8 cellular contexts compared by ENCODE assay signal in genomic region chr3:195907730-195908438, GRCh38. TPM values are rescaled to one million over a fixed set of nuclear protein-coding genes. Genes with fewer than 3 reads are reported as not detected.
A peak's percentile ranks its signal among the peaks of the same experiment; 100 is the strongest.
DNase-seq lines count a peak whose midpoint lies in the region; ATAC-seq and TF ChIP-seq lines count a peak whose summit lies in the region.

No MANE protein-coding gene starts in this region.

- peak overlapping the region; percentile 29 for H3K27ac ChIP-seq in osteoblast (ENCODE audit: low read depth, low read length)

- peaks cover 26% of the 10 kb centered on the region for H3K4me1 ChIP-seq in osteoblast (ENCODE audit: insufficient read depth, low read length)

- in situ Hi-C loops in GM13977 (cut with MboI; ENCODE audit: low pct_unique_long_range_greater_than_20kb, low sequenced_read_pairs, unreplicated experiment) = no loop called here

- peak overlapping the region; percentile 96 for H3K4me2 ChIP-seq in osteoblast (ENCODE audit: insufficient read depth, low read length)

- peak; percentile 27 for ATAC-seq in HG03060 (IDR thresholded peaks at IDR 0.05; ENCODE audit: low read depth, unreplicated experiment)

- TF ChIP-seq CTCF in GM13977 (IDR thresholded peaks at IDR 0.05; ENCODE audit: extremely low read depth, insufficient read depth, missing control alignments) (no peak), fibroblast of mammary gland (conservative IDR thresholded peaks at IDR 0.05; ENCODE audit: control insufficient read depth, insufficient read depth, low read depth, low read length) (no peak), osteoblast (IDR thresholded peaks at IDR 0.05; ENCODE audit: extremely low read depth, low read depth, low read length) (no peak)

- no peaks in the 10 kb centered on the region for H3K36me3 ChIP-seq in osteoblast (ENCODE audit: insufficient read depth, low read length)

- DNase-seq in GM13977 (ENCODE audit: low spot score) (peak; percentile 67), NOMO-1 treated with dmso at 0.1 percent for 144 hours (lab: John Stamatoyannopoulos, UW; ENCODE audit: unreplicated experiment) (peak; percentile 46), fibroblast of mammary gland (ENCODE audit: low read depth) (no peak), osteoblast (ENCODE audit: insufficient read length, low spot score, missing footprints) (peak; percentile 93), iPS-NIHi7 (ENCODE audit: extremely low spot score) (no peak), NCI-H2196 treated with DMSO at 0.1 percent for 48 hours (lab: John Stamatoyannopoulos, UW; ENCODE audit: unreplicated experiment) (no peak)
- peak; percentile 63 for DNase-seq in activated T-cell treated with anti-CD3 and anti-CD28 coated beads, Interleukin-2, amount 50 U/mL, for 1 hour

- H3K79me2 ChIP-seq in osteoblast (ENCODE audit: insufficient read depth, low read length) = peaks cover 50% of the 10 kb centered on the region

- H3K4me3 ChIP-seq in fibroblast of mammary gland (ENCODE audit: control insufficient read depth, low read depth, low read length) = peak overlapping the region; percentile 44
- peak overlapping the region; percentile 71 for H3K4me3 ChIP-seq in osteoblast (ENCODE audit: insufficient read depth, low read length)

- H3K9me3 ChIP-seq in osteoblast (ENCODE audit: low read depth, low read length) = no peaks in the 10 kb centered on the region

- peaks cover 6% of the 10 kb centered on the region for H4K20me1 ChIP-seq in osteoblast (ENCODE audit: insufficient read depth, low read length)

- peak overlapping the region; percentile 67 for H2AFZ ChIP-seq in osteoblast (ENCODE audit: low read length)

- H3K27me3 ChIP-seq in osteoblast (ENCODE audit: insufficient read depth, low read length) = no peaks in the 10 kb centered on the region

RNA-seq across cellular contexts. Expression of gene TNK2, which starts 0.5 kb away (rescaled TPM):
- 10.6 and 11.6 TPM in 2 replicates for total RNA-seq in osteoblast

Comparison
In these comparisons a context has a peak if more than half of its experiments do, and no peak if none do; other contexts are left out.
1. DNase-seq: peak in GM13977 (single experiment), NOMO-1 treated with dmso at 0.1 percent for 144 hours (single experiment), activated T-cell treated with anti-CD3 and anti-CD28 coated beads, Interleukin-2, amount 50 U/mL, for 1 hour (single experiment) and osteoblast (single experiment); none in fibroblast of mammary gland (single experiment), iPS-NIHi7 (single experiment) and NCI-H2196 treated with DMSO at 0.1 percent for 48 hours (single experiment).